ENCODE assay signal across 11 cellular contexts in genomic region chr12:28569698-28570411, GRCh38.
DNase-seq lines count a peak whose midpoint lies in the region; ATAC-seq and TF ChIP-seq lines count a peak whose summit lies in the region.
"Had no signal": no experiment of that assay in that cellular context is flagged by ENCODE, and none has a peak within 500 bp of the region (broad histone marks: within the 10 kb centered on the region; RNA-seq: fewer than 3 reads in every experiment).

No MANE protein-coding gene starts in this region.

- no peaks in the 10 kb centered on the region for H3K36me3 Mint-ChIP-seq in activated CD8-positive, alpha-beta T cell treated with anti-CD3 and anti-CD28 coated beads for 36 hours (ENCODE audit: low read depth)
- H3K36me3 Mint-ChIP-seq in activated CD8-positive, alpha-beta T cell treated with anti-CD3 and anti-CD28 coated beads, Interleukin-2, amount 10 ng/mL, durations not matched to agents 7 days and 5 days (ENCODE audit: low read depth), result no peaks in the 10 kb centered on the region

- H3K4me3 ChIP-seq in brain microvascular endothelial cell (ENCODE audit: low read depth, low read length) (no peak overlapping the region), uterus (no peak overlapping the region)

- no peak for TF ChIP-seq CTCF in activated CD8-positive, alpha-beta T cell treated with anti-CD3 and anti-CD28 coated beads for 36 hours (IDR thresholded peaks at IDR 0.05)
- no peak for TF ChIP-seq CTCF in brain microvascular endothelial cell (IDR thresholded peaks at IDR 0.05; ENCODE audit: low read depth, low read length, missing control alignments)
- no peak for TF ChIP-seq CTCF in uterus (IDR thresholded peaks at IDR 0.05)
- no peak for TF ChIP-seq CTCF in GM10266 (IDR thresholded peaks at IDR 0.05; ENCODE audit: control insufficient read depth, insufficient read depth, low read depth, missing control alignments)

- H3K36me3 ChIP-seq in brain microvascular endothelial cell (replicated peaks) (no peaks in the 10 kb centered on the region), uterus (no peaks in the 10 kb centered on the region)

- in situ Hi-C loops in brain microvascular endothelial cell (cut with HindIII; ENCODE audit: low pct_ligation_motif_present, low sequenced_read_pairs), result no loop called here

- no peaks in the 10 kb centered on the region for H3K4me1 ChIP-seq in uterus

- H3K27ac Mint-ChIP-seq in activated CD8-positive, alpha-beta T cell treated with anti-CD3 and anti-CD28 coated beads for 36 hours, result no peak overlapping the region
- no peak overlapping the region for H3K27ac Mint-ChIP-seq in activated CD8-positive, alpha-beta T cell treated with anti-CD3 and anti-CD28 coated beads, Interleukin-2, amount 10 ng/mL, durations not matched to agents 7 days and 5 days
- H3K27ac Mint-ChIP-seq: B cell had no signal

- H3K27me3 ChIP-seq in brain microvascular endothelial cell (replicated peaks) (no peaks in the 10 kb centered on the region), uterus (no peaks in the 10 kb centered on the region)

- H3K9me3 ChIP-seq in uterus, result no peaks in the 10 kb centered on the region

- peaks cover 2% of the 10 kb centered on the region for H3K4me1 Mint-ChIP-seq in activated CD8-positive, alpha-beta T cell treated with anti-CD3 and anti-CD28 coated beads for 36 hours (ENCODE audit: low read depth)
- no peaks in the 10 kb centered on the region for H3K4me1 Mint-ChIP-seq in activated CD8-positive, alpha-beta T cell treated with anti-CD3 and anti-CD28 coated beads, Interleukin-2, amount 10 ng/mL, durations not matched to agents 7 days and 5 days (ENCODE audit: low read depth)
- H3K4me1 Mint-ChIP-seq: B cell had no signal

- no peaks in the 10 kb centered on the region for H3K9me3 Mint-ChIP-seq in activated CD8-positive, alpha-beta T cell treated with anti-CD3 and anti-CD28 coated beads for 36 hours
- H3K9me3 Mint-ChIP-seq in activated CD8-positive, alpha-beta T cell treated with anti-CD3 and anti-CD28 coated beads, Interleukin-2, amount 10 ng/mL, durations not matched to agents 7 days and 5 days (ENCODE audit: insufficient read depth), result no peaks in the 10 kb centered on the region

- peak overlapping the region; percentile 51 for H3K27ac ChIP-seq in brain microvascular endothelial cell
- peak overlapping the region; percentile 53 to 59 for H3K27ac ChIP-seq in uterus

- CTCF ChIA-PET in activated CD8-positive, alpha-beta T cell treated with anti-CD3 and anti-CD28 coated beads for 36 hours (lab: Charles Lee), result interaction anchor here (0.8 kb wide), 1 partner anchor 9 kb away, joined by 3 read pairs; no protein-coding TSS in a partner anchor
- CTCF ChIA-PET in activated CD8-positive, alpha-beta T cell treated with anti-CD3 and anti-CD28 coated beads, Interleukin-2, amount 10 ng/mL, durations not matched to agents 7 days and 5 days (lab: Charles Lee), result no interaction called here

- H3K4me3 Mint-ChIP-seq in activated CD8-positive, alpha-beta T cell treated with anti-CD3 and anti-CD28 coated beads for 36 hours, result no peak overlapping the region
- H3K4me3 Mint-ChIP-seq in activated CD8-positive, alpha-beta T cell treated with anti-CD3 and anti-CD28 coated beads, Interleukin-2, amount 10 ng/mL, durations not matched to agents 7 days and 5 days, result no peak overlapping the region
- H3K4me3 Mint-ChIP-seq: B cell had no signal

- POLR2A ChIA-PET in activated CD8-positive, alpha-beta T cell treated with anti-CD3 and anti-CD28 coated beads for 36 hours (lab: Charles Lee), result no interaction called here
- POLR2A ChIA-PET in activated CD8-positive, alpha-beta T cell treated with anti-CD3 and anti-CD28 coated beads, Interleukin-2, amount 10 ng/mL, durations not matched to agents 7 days and 5 days (lab: Charles Lee), result no interaction called here

- peak; percentile 74 for ATAC-seq in activated CD8-positive, alpha-beta T cell treated with anti-CD3 and anti-CD28 coated beads for 36 hours
- ATAC-seq in activated CD8-positive, alpha-beta T cell treated with anti-CD3 and anti-CD28 coated beads, Interleukin-2, amount 10 ng/mL, durations not matched to agents 7 days and 5 days, result no peak
- ATAC-seq: HCT116 had no signal

- DNase-seq in activated CD8-positive, alpha-beta T cell treated with anti-CD3 and anti-CD28 coated beads for 36 hours, result no peak
- no peak for DNase-seq in activated CD8-positive, alpha-beta T cell treated with anti-CD3 and anti-CD28 coated beads, Interleukin-2, amount 10 ng/mL, durations not matched to agents 7 days and 5 days
- peak; percentile 45 for DNase-seq in brain microvascular endothelial cell
- peak; percentile 67 for DNase-seq in iris pigment epithelial cell (ENCODE audit: low read depth)
- peak in 1 of 2 donors; percentile 31 for DNase-seq in uterus
- no peak for DNase-seq in GM10266 (ENCODE audit: extremely low spot score)
- DNase-seq in cortex of kidney (lab: John Stamatoyannopoulos, UW), result no peak
- DNase-seq in NCI-H748 (lab: John Stamatoyannopoulos, UW; ENCODE audit: unreplicated experiment), result no peak
- DNase-seq: stimulated activated CD4-positive, alpha-beta T cell treated with anti-CD3 and anti-CD28 coated beads, Interleukin-4, amount 100 ng/mL, for 24 hours had no signal

- H3K27me3 Mint-ChIP-seq in activated CD8-positive, alpha-beta T cell treated with anti-CD3 and anti-CD28 coated beads for 36 hours, result no peaks in the 10 kb centered on the region
- no peaks in the 10 kb centered on the region for H3K27me3 Mint-ChIP-seq in activated CD8-positive, alpha-beta T cell treated with anti-CD3 and anti-CD28 coated beads, Interleukin-2, amount 10 ng/mL, durations not matched to agents 7 days and 5 days (ENCODE audit: low read depth)
- H3K27me3 Mint-ChIP-seq: B cell had no signal

- no peak for TF ChIP-seq POLR2A in uterus (IDR thresholded peaks at IDR 0.05)

- intact Hi-C loops in activated CD8-positive, alpha-beta T cell treated with anti-CD3 and anti-CD28 coated beads for 36 hours (cut with micrococcal nuclease), result no loop called here
- intact Hi-C loops in uterus (cut with DNase I; ENCODE audit: low total_unique reads), result no loop called here

Comparison
In these comparisons a context has a peak if more than half of its experiments do, and no peak if none do; other contexts are left out.
1. DNase-seq: peak in brain microvascular endothelial cell (single experiment) and iris pigment epithelial cell (single experiment); none in activated CD8-positive, alpha-beta T cell treated with anti-CD3 and anti-CD28 coated beads for 36 hours (single experiment), activated CD8-positive, alpha-beta T cell treated with anti-CD3 and anti-CD28 coated beads, Interleukin-2, amount 10 ng/mL, durations not matched to agents 7 days and 5 days (single experiment), GM10266 (single experiment), cortex of kidney (single experiment) and NCI-H748 (single experiment).